In genomic region chr12:75484450-75484849, GRCh38 we compare ENCODE assay signal across 7 cellular contexts. TPM values are rescaled to one million over a fixed set of nuclear protein-coding genes. Genes with fewer than 3 reads are reported as not detected.
DNase-seq lines count a peak whose midpoint lies in the region; ATAC-seq and TF ChIP-seq lines count a peak whose summit lies in the region.
"Not testable (repeated sequence)": the region's sequence is repeated elsewhere in the genome, so short reads cannot be mapped to it uniquely, and the experiment has no call there.

No MANE protein-coding gene starts in this region.

- peaks cover 43% of the 10 kb centered on the region for H3K36me3 Mint-ChIP-seq in CD8-positive, alpha-beta T cell
- H3K36me3 Mint-ChIP-seq in T-helper 17 cell (ENCODE audit: low read depth) = peaks cover 23% of the 10 kb centered on the region
- H3K36me3 Mint-ChIP-seq in activated T-cell treated with anti-CD3 and anti-CD28 coated beads, Interleukin-2, amount 50 U/mL, for 72 hours (ENCODE audit: insufficient read depth in 2 of 2) = not testable (repeated sequence)

- TF ChIP-seq POLR2A in sigmoid colon (IDR thresholded peaks at IDR 0.05) = not testable (repeated sequence)

- POLR2A ChIA-PET in CD8-positive, alpha-beta T cell (lab: Charles Lee) = interaction anchor here (0.8 to 2.9 kb wide), 8 partner anchors 14 to 600 kb away, joined by 3 to 17 read pairs (median 4); partner anchors contain the start of genes GLIPR1L2, KRR1 and NAP1L1

- H2AFZ ChIP-seq in mammary epithelial cell (ENCODE audit: low read depth, low read length) = not testable (repeated sequence)

- not testable (repeated sequence) for H3K4me3 ChIP-seq in CD8-positive, alpha-beta T cell (ENCODE audit: low read depth, low read length); HUES64 (ENCODE audit: low read length); mammary epithelial cell (replicated peaks in 1 of 3; ENCODE audit: insufficient read depth in 1 of 3, low read depth in 2 of 3, low read length in 3 of 3)
- H3K4me3 ChIP-seq in lower lobe of right lung (peak overlapping the region; percentile 48), sigmoid colon (peak overlapping the region in 1 of 4 donors; percentile 56)

- 67% methylated on average over 1 of the region's 2 CpGs for WGBS in HUES64
- 100% methylated on average over 2 of the region's 2 CpGs for WGBS in mammary epithelial cell (ENCODE audit: low coverage, missing lambda C conversion rate)
- 88 to 89% methylated on average over 2 of the region's 2 CpGs for WGBS in sigmoid colon, 2 donors

- not testable (repeated sequence) for ATAC-seq in CD8-positive, alpha-beta T cell; T-helper 17 cell; activated T-cell treated with anti-CD3 and anti-CD28 coated beads, Interleukin-2, amount 50 U/mL, for 72 hours (replicated peaks in 1 of 2); lower lobe of right lung

- H3K27me3 ChIP-seq in CD8-positive, alpha-beta T cell (ENCODE audit: insufficient read depth, low read length); HUES64 (ENCODE audit: insufficient read depth, low read length); mammary epithelial cell (ENCODE audit: insufficient read depth, low read length); lower lobe of right lung (ENCODE audit: low read depth); sigmoid colon: not testable (repeated sequence)

- peaks cover 66% of the 10 kb centered on the region for H3K79me2 ChIP-seq in mammary epithelial cell (ENCODE audit: insufficient read depth, low read length)

- not testable (repeated sequence) for H3K27ac ChIP-seq in CD8-positive, alpha-beta T cell (ENCODE audit: low read depth, low read length); mammary epithelial cell (ENCODE audit: insufficient read depth, low read depth, low read length); lower lobe of right lung
- H3K27ac ChIP-seq in HUES64 (ENCODE audit: low read depth, low read length) (peak overlapping the region; percentile 70), sigmoid colon (peak overlapping the region in 3 of 4 donors; percentile 64 to 87 (median 74))

- intact Hi-C loops in CD8-positive, alpha-beta T cell (cut with DNase I, micrococcal nuclease) = loop anchor here (5.0 to 10.0 kb wide), 2 partner anchors 548 to 1280 kb away; partner anchors contain the start of genes PHLDA1 (in 1 of the 2) and ZDHHC17 (in 1 of the 2)
- intact Hi-C loops in mammary epithelial cell (cut with micrococcal nuclease) = loop anchor here (10.0 kb wide), 1 partner anchor 800 kb away; no protein-coding TSS in a partner anchor
- intact Hi-C loops in lower lobe of right lung (cut with DNase I); sigmoid colon (cut with DNase I): not testable (repeated sequence)

- dilution Hi-C loops in mammary epithelial cell (cut with HindIII; ENCODE audit: low sequenced_read_pairs) = not testable (repeated sequence)

- not testable (repeated sequence) for H3K36me3 ChIP-seq in CD8-positive, alpha-beta T cell (ENCODE audit: insufficient read depth, low read length); HUES64 (ENCODE audit: insufficient read depth, low read length); mammary epithelial cell (ENCODE audit: insufficient read depth, low read length); lower lobe of right lung; sigmoid colon

- not testable (repeated sequence) for H3K9me3 Mint-ChIP-seq in CD8-positive, alpha-beta T cell; activated T-cell treated with anti-CD3 and anti-CD28 coated beads, Interleukin-2, amount 50 U/mL, for 72 hours

- peaks cover 75% of the 10 kb centered on the region for H3K4me1 Mint-ChIP-seq in CD8-positive, alpha-beta T cell (ENCODE audit: low read depth)
- peaks cover 63% of the 10 kb centered on the region for H3K4me1 Mint-ChIP-seq in T-helper 17 cell
- H3K4me1 Mint-ChIP-seq in activated T-cell treated with anti-CD3 and anti-CD28 coated beads, Interleukin-2, amount 50 U/mL, for 72 hours (ENCODE audit: low read depth) = peaks cover 73% of the 10 kb centered on the region

- H3K27ac Mint-ChIP-seq in CD8-positive, alpha-beta T cell = peak overlapping the region; percentile 76
- peak overlapping the region; percentile 92 for H3K27ac Mint-ChIP-seq in T-helper 17 cell
- peak overlapping the region; percentile 60 for H3K27ac Mint-ChIP-seq in activated T-cell treated with anti-CD3 and anti-CD28 coated beads, Interleukin-2, amount 50 U/mL, for 72 hours

- not testable (repeated sequence) for TF ChIP-seq EP300 in sigmoid colon (IDR thresholded peaks at IDR 0.05)

- not testable (repeated sequence) for TF ChIP-seq CTCF in CD8-positive, alpha-beta T cell (IDR thresholded peaks at IDR 0.05); mammary epithelial cell (conservative IDR thresholded peaks at IDR 0.05 in 1 of 2, IDR thresholded peaks at IDR 0.05 in 1 of 2; ENCODE audit: extremely low read depth in 1 of 2, insufficient read depth in 1 of 2, low read depth in 1 of 2, low read length in 2 of 2); lower lobe of right lung (IDR thresholded peaks at IDR 0.05); sigmoid colon (IDR thresholded peaks at IDR 0.05)

- not testable (repeated sequence) for DNase-seq in CD8-positive, alpha-beta T cell; T-helper 17 cell; activated T-cell treated with anti-CD3 and anti-CD28 coated beads, Interleukin-2, amount 50 U/mL, for 72 hours; mammary epithelial cell; lower lobe of right lung; sigmoid colon

- CTCF ChIA-PET in CD8-positive, alpha-beta T cell (lab: Charles Lee) = interaction anchor here (1.0 to 6.5 kb wide), 24 partner anchors 10 to 553 kb away, joined by 3 to 38 read pairs (median 8); partner anchors contain the start of genes CAPS2, GLIPR1L1, GLIPR1L2 and KRR1
- CTCF ChIA-PET in mammary epithelial cell (lab: Charles Lee; ENCODE audit: low non-redundant PET) = interaction anchor here (0.5 to 1.9 kb wide), 2 partner anchors 93 to 616 kb away, joined by 4 to 9 read pairs; partner anchors contain the start of gene GLIPR1L2

- H3K27me3 Mint-ChIP-seq in CD8-positive, alpha-beta T cell (ENCODE audit: low read depth); T-helper 17 cell; activated T-cell treated with anti-CD3 and anti-CD28 coated beads, Interleukin-2, amount 50 U/mL, for 72 hours (ENCODE audit: low read depth): not testable (repeated sequence)

- peak overlapping the region; percentile 89 for H3K4me2 ChIP-seq in mammary epithelial cell (ENCODE audit: insufficient read depth, low read depth, low read length)

- BruUV-seq in mammary epithelial cell (replicated peaks; lab: Mats Ljungman, UMichigan) = not testable (repeated sequence)

- H4K20me1 ChIP-seq in mammary epithelial cell (ENCODE audit: insufficient read depth, low read length) = not testable (repeated sequence)

- peaks cover 40% of the 10 kb centered on the region for H3K4me1 ChIP-seq in CD8-positive, alpha-beta T cell (ENCODE audit: insufficient read depth, low read length)
- H3K4me1 ChIP-seq in HUES64 (ENCODE audit: insufficient read depth, low read length) (peaks cover 23% of the 10 kb centered on the region), mammary epithelial cell (ENCODE audit: insufficient read depth, low read length) (peaks cover 44% of the 10 kb centered on the region), lower lobe of right lung (peaks cover 36% of the 10 kb centered on the region), sigmoid colon (peaks cover 0 to 63% (median 51%) of the 10 kb centered on the region in 4 donors)

- in situ Hi-C loops in mammary epithelial cell (cut with MboI; ENCODE audit: low sequenced_read_pairs in 2 of 2) = loop anchor here (5.0 to 10.0 kb wide), 2 partner anchors 150 to 152 kb away; partner anchors contain the start of genes CAPS2 (in 2 of the 2) and GLIPR1L1 (in 2 of the 2)

- H3K4me3 Mint-ChIP-seq in CD8-positive, alpha-beta T cell = peak overlapping the region; percentile 42
- peak overlapping the region; percentile 77 for H3K4me3 Mint-ChIP-seq in T-helper 17 cell
- peak overlapping the region in 1 of 2 donors; percentile 80 for H3K4me3 Mint-ChIP-seq in activated T-cell treated with anti-CD3 and anti-CD28 coated beads, Interleukin-2, amount 50 U/mL, for 72 hours

- not testable (repeated sequence) for H3K9ac ChIP-seq in HUES64 (ENCODE audit: low read depth, low read length); mammary epithelial cell (ENCODE audit: insufficient read depth, low read length)

- not testable (repeated sequence) for H3K9me3 ChIP-seq in CD8-positive, alpha-beta T cell (ENCODE audit: low read length); HUES64 (ENCODE audit: insufficient read depth, low read depth, low read length); T-helper 17 cell (ENCODE audit: control insufficient read depth, low read length, poor library complexity, severe bottlenecking); mammary epithelial cell (replicated peaks; ENCODE audit: insufficient read depth, low read length); lower lobe of right lung; sigmoid colon

RNA-seq across cellular contexts. Expression of gene GLIPR1, which starts 3.9 kb away (rescaled TPM):
- total RNA-seq in CD8-positive, alpha-beta T cell = 10 to 100 TPM; 20.8 to 23.1 TPM
- polyA plus RNA-seq in HUES64 (2013, experiment 1 of 2) = 1.2 TPM
- 1.8 TPM for polyA plus RNA-seq in HUES64 (2013, experiment 2 of 2)
- total RNA-seq in T-helper 17 cell = 100 to 1,000 TPM; 104 to 105 TPM
- 1 to 10 TPM; 6.3 to 10.0 TPM for total RNA-seq in activated T-cell treated with anti-CD3 and anti-CD28 coated beads, Interleukin-2, amount 50 U/mL, for 72 hours
- 10 to 100 TPM; 92.4 to 96.0 TPM for total RNA-seq in mammary epithelial cell
- 74.1 TPM for polyA plus RNA-seq in mammary epithelial cell
- 45.6 TPM for polyA minus RNA-seq in mammary epithelial cell
- total RNA-seq in lower lobe of right lung = 52.0 TPM
- total RNA-seq in sigmoid colon = 10 to 100 TPM; 14.6 to 20.9 (median 17.4) TPM
- 10 to 100 TPM in 1 of 3 donors, 1 to 10 TPM in 2; 4.8 to 12.2 (median 6.2) TPM for polyA plus RNA-seq in sigmoid colon

RNA-seq across cellular contexts. Expression of gene KRR1, which starts 27.0 kb away (rescaled TPM):
- 100 to 1,000 TPM; 158 to 161 TPM for total RNA-seq in CD8-positive, alpha-beta T cell
- 37.1 TPM for polyA plus RNA-seq in HUES64 (2013, experiment 1 of 2)
- polyA plus RNA-seq in HUES64 (2013, experiment 2 of 2) = 39.4 TPM
- total RNA-seq in T-helper 17 cell (100 to 1,000 TPM in 1 of 2 donors, 10 to 100 TPM in 1; 98.0 to 123 TPM), mammary epithelial cell (10 to 100 TPM; 36.7 to 99.1 TPM), lower lobe of right lung (39.8 TPM), sigmoid colon (10 to 100 TPM; 12.7 to 40.0 (median 29.5) TPM)
- total RNA-seq in activated T-cell treated with anti-CD3 and anti-CD28 coated beads, Interleukin-2, amount 50 U/mL, for 72 hours = 10 to 100 TPM; 78.2 to 80.1 TPM
- polyA plus RNA-seq in mammary epithelial cell (41.0 TPM), sigmoid colon (10 to 100 TPM in 2 of 3 donors, 1 to 10 TPM in 1; 9.7 to 20.3 (median 10.8) TPM)
- polyA minus RNA-seq in mammary epithelial cell = 21.6 TPM
